In genomic region chr20:4444404-4444803, GRCh38 we compare ENCODE assay signal across 21 cellular contexts.
DNase-seq lines count a peak whose midpoint lies in the region; ATAC-seq and TF ChIP-seq lines count a peak whose summit lies in the region.
"Had no signal": no experiment of that assay in that cellular context is flagged by ENCODE, and none has a peak within 500 bp of the region (broad histone marks: within the 10 kb centered on the region; RNA-seq: fewer than 3 reads in every experiment).

No MANE protein-coding gene starts in this region.

- H3K4me3 ChIP-seq in adipocyte (ENCODE audit: low read length) (no peak overlapping the region), fibroblast of the aortic adventitia (ENCODE audit: low read depth, low read length) (no peak overlapping the region), aorta (ENCODE audit: low read length in 2 of 2) (no peak overlapping the region), right lobe of liver (no peak overlapping the region)
- H3K4me3 ChIP-seq: esophagus muscularis mucosa, skin epidermis, thyroid gland had no signal

- no peaks in the 10 kb centered on the region for H3K36me3 Mint-ChIP-seq in T-helper 17 cell (ENCODE audit: low read depth)

- no peaks in the 10 kb centered on the region for H3K4me1 Mint-ChIP-seq in T-helper 17 cell

- 9 to 16% methylated on average over 2 of the region's 2 CpGs for WGBS in aorta, 2 donors
- WGBS in right lobe of liver (ENCODE audit: insufficient coverage, low coverage, low lambda C conversion rate, missing lambda C conversion rate) = 58% methylated on average over 2 of the region's 2 CpGs

- ATAC-seq in aorta (ENCODE audit: low FRiP score) (peak; percentile 20), right lobe of liver (no peak), T-helper 17 cell (no peak)
- ATAC-seq: left lobe of liver had no signal

- H3K27me3 Mint-ChIP-seq in T-helper 17 cell = peaks cover 9% of the 10 kb centered on the region

- H3K9me3 ChIP-seq in adipocyte (ENCODE audit: control insufficient read depth, low read length) = no peaks in the 10 kb centered on the region
- no peaks in the 10 kb centered on the region for H3K9me3 ChIP-seq in aorta (ENCODE audit: control insufficient read depth, low read length)
- H3K9me3 ChIP-seq in right lobe of liver = no peaks in the 10 kb centered on the region
- H3K9me3 ChIP-seq in T-helper 17 cell (ENCODE audit: control insufficient read depth, low read length, poor library complexity, severe bottlenecking) = no peaks in the 10 kb centered on the region
- H3K9me3 ChIP-seq: esophagus muscularis mucosa, thyroid gland had no signal

- DNase-seq in HCEC 1CT = peak; percentile 9
- peak; percentile 41 for DNase-seq in adipocyte (ENCODE audit: low read depth)
- DNase-seq in fibroblast of the aortic adventitia (ENCODE audit: low read depth) = peak; percentile 64
- no peak for DNase-seq in aorta
- no peak for DNase-seq in right lobe of liver
- no peak for DNase-seq in cardiac septum (ENCODE audit: low spot score)
- DNase-seq in T-helper 17 cell = no peak
- DNase-seq: activated CD4-positive, alpha-beta T cell treated with anti-CD3 and anti-CD28 coated beads for 1 hour; activated gamma-delta T cell; DMS53; hypothalamus; KG1; NCI-H1694; NCI-H226; SHP77; stimulated activated CD4-positive, alpha-beta T cell treated with anti-CD3 and anti-CD28 coated beads, Interleukin-4, amount 100 ng/mL, for 4 hours; thyroid gland had no signal

- H3K4me3 Mint-ChIP-seq in T-helper 17 cell = no peak overlapping the region

- H3K9ac ChIP-seq in adipocyte (ENCODE audit: low read length) = no peak overlapping the region

- H3K27ac ChIP-seq in aorta (ENCODE audit: low read depth in 1 of 2, low read length in 2 of 2) = peak overlapping the region; percentile 20 to 30
- no peak overlapping the region for H3K27ac ChIP-seq in right lobe of liver
- H3K27ac ChIP-seq: C4-2B, esophagus muscularis mucosa, skin epidermis, thyroid gland had no signal

- H3K27ac Mint-ChIP-seq in T-helper 17 cell = no peak overlapping the region

- H3K4me1 ChIP-seq in adipocyte (ENCODE audit: control insufficient read depth, insufficient read depth, low read length) (no peaks in the 10 kb centered on the region), aorta (ENCODE audit: control insufficient read depth in 1 of 2, insufficient read depth in 2 of 2, low read length in 2 of 2) (peaks cover 6 to 7% of the 10 kb centered on the region in 2 donors), right lobe of liver (no peaks in the 10 kb centered on the region)
- H3K4me1 ChIP-seq: esophagus muscularis mucosa, thyroid gland had no signal

- H3K36me3 ChIP-seq in adipocyte (ENCODE audit: control insufficient read depth, insufficient read depth, low read length, severe bottlenecking) (no peaks in the 10 kb centered on the region), aorta (ENCODE audit: control insufficient read depth in 1 of 2, insufficient read depth in 2 of 2, low read length in 1 of 2) (no peaks in the 10 kb centered on the region), right lobe of liver (no peaks in the 10 kb centered on the region)
- H3K36me3 ChIP-seq: esophagus muscularis mucosa, thyroid gland had no signal

- H3K27me3 ChIP-seq in adipocyte (replicated peaks; ENCODE audit: control insufficient read depth, insufficient read depth, low read length) (no peaks in the 10 kb centered on the region), aorta (ENCODE audit: control insufficient read depth in 1 of 2, insufficient read depth in 2 of 2, low read length in 1 of 2) (no peaks in the 10 kb centered on the region), right lobe of liver (no peaks in the 10 kb centered on the region)
- H3K27me3 ChIP-seq: thyroid gland had no signal

- intact Hi-C loops in aorta (cut with DNase I) (loop anchor here in 1 of 2 donors (5.0 to 10.0 kb wide), 2 partner anchors 70 to 147 kb away; no protein-coding TSS in a partner anchor), right lobe of liver (cut with DNase I) (no loop called here), cardiac septum (cut with DNase I) (no loop called here)

- no peak for TF ChIP-seq POLR2A in right lobe of liver (IDR thresholded peaks at IDR 0.05)

- TF ChIP-seq CTCF in fibroblast of the aortic adventitia (IDR thresholded peaks at IDR 0.05; ENCODE audit: insufficient read depth, low read length) (no peak), right lobe of liver (IDR thresholded peaks at IDR 0.05) (no peak)

Comparison
In these comparisons a context has a peak if more than half of its experiments do, and no peak if none do; other contexts are left out.
1. DNase-seq: peak in HCEC 1CT (single experiment), adipocyte (single experiment) and fibroblast of the aortic adventitia (single experiment); none in aorta (0 of 2), right lobe of liver (0 of 3), cardiac septum (single experiment) and T-helper 17 cell (0 of 3).
2. H3K27ac ChIP-seq: peak in aorta (2 of 2); none in right lobe of liver (0 of 3).